In the genomic region with DNA sequence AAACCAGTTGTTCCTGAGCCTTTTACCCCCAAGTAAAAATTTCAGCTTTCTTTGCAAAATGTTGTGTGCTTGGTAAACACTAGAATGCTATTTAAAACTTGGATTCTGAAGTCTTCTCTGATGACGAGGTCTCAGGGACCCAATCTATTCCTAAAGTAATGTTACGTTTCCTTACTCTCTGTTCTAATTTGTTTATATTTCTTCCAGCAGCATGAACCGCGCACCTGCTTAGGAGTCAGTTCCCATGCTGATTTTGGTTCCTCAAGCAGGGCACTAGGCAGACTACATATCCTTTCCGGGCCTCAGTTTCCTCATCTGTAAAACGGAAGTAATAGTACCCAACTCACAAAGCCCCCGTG, we compare ENCODE assay signal across 8 cellular contexts. TPM values are rescaled to one million over a fixed set of nuclear protein-coding genes. Genes with fewer than 3 reads are reported as not detected.
DNase-seq lines count a peak whose midpoint lies in the region; ATAC-seq and TF ChIP-seq lines count a peak whose summit lies in the region.

No MANE protein-coding gene starts in this region.

- TF ChIP-seq POLR2A in esophagus squamous epithelium (IDR thresholded peaks at IDR 0.05): no peak

- TF ChIP-seq CTCF in DND-41 (IDR thresholded peaks at IDR 0.05; ENCODE audit: borderline replicate concordance, extremely low read depth, low read length, poor library complexity, severe bottlenecking) (no peak), RWPE2 (IDR thresholded peaks at IDR 0.05; ENCODE audit: poor library complexity, severe bottlenecking) (no peak), esophagus squamous epithelium (IDR thresholded peaks at IDR 0.05) (no peak), progenitor cell of endocrine pancreas (IDR thresholded peaks at IDR 0.05; ENCODE audit: unreplicated experiment) (no peak)

- WGBS in esophagus squamous epithelium, 2 donors: 21 to 44% methylated on average over 6 to 7 of the region's 7 CpGs

- H3K9me3 Mint-ChIP-seq in progenitor cell of endocrine pancreas (ENCODE audit: low read depth): no peaks in the 10 kb centered on the region

- no peaks in the 10 kb centered on the region for H3K79me2 ChIP-seq in DND-41 (ENCODE audit: insufficient read depth, low read length)

- DNase-seq in DND-41: no peak
- no peak for DNase-seq in RWPE2 (ENCODE audit: low spot score)
- DNase-seq in esophagus squamous epithelium (lab: John Stamatoyannopoulos, UW): no peak
- no peak for DNase-seq in progenitor cell of endocrine pancreas (ENCODE audit: low spot score, unreplicated experiment)
- no peak for DNase-seq in stimulated activated CD4-positive, alpha-beta T cell treated with anti-CD3 and anti-CD28 coated beads, Interleukin-4, amount 100 ng/mL, for 24 hours

- peak overlapping the region; percentile 64 for H3K27ac ChIP-seq in DND-41 (ENCODE audit: low read length)
- peak overlapping the region; percentile 46 for H3K27ac ChIP-seq in RWPE2 (ENCODE audit: poor library complexity, severe bottlenecking)
- peak overlapping the region; percentile 93 to 97 (median 95) for H3K27ac ChIP-seq in esophagus squamous epithelium

- peak overlapping the region; percentile 93 for H2AFZ ChIP-seq in DND-41 (ENCODE audit: low read depth, low read length)

- peaks cover 5% of the 10 kb centered on the region; the same call in 1 of the 2 replicates for H4K20me1 ChIP-seq in DND-41 (ENCODE audit: insufficient read depth, low read length)

- H3K4me1 ChIP-seq in DND-41 (ENCODE audit: insufficient read depth, low read length) (peaks cover 32% of the 10 kb centered on the region), RWPE2 (ENCODE audit: insufficient read depth, poor library complexity, severe bottlenecking) (peaks cover 7% of the 10 kb centered on the region), esophagus squamous epithelium (peaks cover 4 to 69% (median 31%) of the 10 kb centered on the region in 3 donors)

- ATAC-seq in DND-41 (ENCODE audit: insufficient read depth, low read depth): no peak
- no peak for ATAC-seq in RWPE2 (ENCODE audit: low read depth)
- ATAC-seq in GM21619 (IDR thresholded peaks at IDR 0.05; ENCODE audit: unreplicated experiment): no peak
- ATAC-seq in HG02642 (IDR thresholded peaks at IDR 0.05; ENCODE audit: poor library complexity, unreplicated experiment): no peak
- no peak for ATAC-seq in HG03342 (IDR thresholded peaks at IDR 0.05; ENCODE audit: unreplicated experiment)

- peaks cover 2% of the 10 kb centered on the region for H3K36me3 Mint-ChIP-seq in progenitor cell of endocrine pancreas (ENCODE audit: insufficient read depth)

- peak overlapping the region; percentile 94 for H3K4me3 Mint-ChIP-seq in progenitor cell of endocrine pancreas (ENCODE audit: low read depth)

- H3K9ac ChIP-seq in DND-41 (ENCODE audit: low read depth, low read length): peak overlapping the region; percentile 75

- H3K36me3 ChIP-seq in DND-41 (ENCODE audit: insufficient read depth, low read length) (no peaks in the 10 kb centered on the region), RWPE2 (ENCODE audit: low read depth) (peaks cover 22% of the 10 kb centered on the region), esophagus squamous epithelium (peaks cover 2 to 47% (median 6%) of the 10 kb centered on the region in 3 donors)

- intact Hi-C loops in esophagus squamous epithelium (cut with DNase I): loop anchor here (5.0 kb wide), 1 partner anchor 64 kb away; no protein-coding TSS in a partner anchor

- no peaks in the 10 kb centered on the region for H3K27me3 Mint-ChIP-seq in progenitor cell of endocrine pancreas

- H3K27me3 ChIP-seq in DND-41 (ENCODE audit: insufficient read depth, low read length, poor library complexity) (no peaks in the 10 kb centered on the region), RWPE2 (ENCODE audit: insufficient read depth, poor library complexity, severe bottlenecking) (no peaks in the 10 kb centered on the region), esophagus squamous epithelium (no peaks in the 10 kb centered on the region)

- peak overlapping the region; percentile 87 for H3K4me2 ChIP-seq in DND-41 (ENCODE audit: insufficient read depth, low read length)

- H3K9me3 ChIP-seq in DND-41 (ENCODE audit: insufficient read depth, low read length, severe bottlenecking): no peaks in the 10 kb centered on the region
- H3K9me3 ChIP-seq in RWPE2 (ENCODE audit: severe bottlenecking): no peaks in the 10 kb centered on the region
- H3K9me3 ChIP-seq in esophagus squamous epithelium: no peaks in the 10 kb centered on the region

- H3K4me3 ChIP-seq in DND-41 (ENCODE audit: low read depth in 1 of 2, low read length in 2 of 2) (peak overlapping the region; percentile 46 to 92; a peak in 3 of 4 replicates), RWPE2 (ENCODE audit: severe bottlenecking) (peak overlapping the region; percentile 87), esophagus squamous epithelium (peak overlapping the region; percentile 66 to 91 (median 78))

- peaks cover 18% of the 10 kb centered on the region for H3K4me1 Mint-ChIP-seq in progenitor cell of endocrine pancreas (ENCODE audit: low read depth)

- peak overlapping the region; percentile 100 for H3K27ac Mint-ChIP-seq in progenitor cell of endocrine pancreas

RNA-seq across cellular contexts. Expression of gene ALDH4A1, which starts 0.9 kb away (rescaled TPM):
- total RNA-seq in esophagus squamous epithelium (10 to 100 TPM; 36.7 to 59.1 (median 50.3) TPM), progenitor cell of endocrine pancreas (29.3 and 30.0 TPM in 2 replicates)

RNA-seq across cellular contexts. Expression of gene TAS1R2, which starts 43.8 kb away (rescaled TPM):
- total RNA-seq in esophagus squamous epithelium (not detected), progenitor cell of endocrine pancreas (not detected in 2 replicates)

RNA-seq across cellular contexts. Expression of gene IFFO2, which starts 53.2 kb away (rescaled TPM):
- total RNA-seq in esophagus squamous epithelium: 10 to 100 TPM; 25.8 to 88.8 (median 52.7) TPM
- total RNA-seq in progenitor cell of endocrine pancreas: 21.0 and 24.4 TPM in 2 replicates
